28 cellular contexts compared by ENCODE assay signal in genomic region chr5:106152569-106152968, GRCh38.
"Had no signal": no experiment of that assay in that cellular context is flagged by ENCODE, and none has a peak within 500 bp of the region (broad histone marks: within the 10 kb centered on the region; RNA-seq: fewer than 3 reads in every experiment).

No MANE protein-coding gene starts in this region.

- H3K36me3 ChIP-seq: neutrophil, ovary, suprapubic skin, tibial artery, transverse colon, upper lobe of right lung, uterus had no signal

- H3K4me1 ChIP-seq: parathyroid adenoma, psoas muscle, suprapubic skin, testis, tibial artery, transverse colon, upper lobe of right lung, uterus had no signal

- H3K9me3 ChIP-seq: neutrophil, ovary, psoas muscle, suprapubic skin, testis, tibial artery, transverse colon, upper lobe of right lung, uterus had no signal

- H3K9ac ChIP-seq: parathyroid adenoma had no signal

- H3K79me2 ChIP-seq: parathyroid adenoma had no signal

- ATAC-seq: naive thymus-derived CD8-positive, alpha-beta T cell; natural killer cell treated with Interleukin-12 subunit alpha and Interleukin-12 subunit beta and Interleukin-15 and Interleukin-18, amount 100 ng/mL, for 72 hours; psoas muscle; right cardiac atrium; sciatic nerve; stimulated activated memory B cell treated with anti-CD40 and anti-IgM and Interleukin-4, amounts not matched to agents 10 μg/mL and 1 μg/mL and 100 μg/mL, for 72 hours; stimulated activated naive CD8-positive, alpha-beta T cell treated with anti-CD3 and anti-CD28 coated beads, Interleukin-15, amount 100 ng/mL, for 72 hours; stimulated activated naive CD8-positive, alpha-beta T cell treated with anti-CD3 and anti-CD28 coated beads, Interleukin-15, Interleukin-2, amounts not matched to agents 100 U/mL and 50 U/mL, for 24 hours; upper lobe of right lung had no signal

- H2AFZ ChIP-seq: parathyroid adenoma had no signal

- H3K27ac ChIP-seq: neutrophil, ovary, parathyroid adenoma, psoas muscle, skin epidermis, suprapubic skin, testis, tibial artery, transverse colon, upper lobe of right lung, uterus had no signal

- DNase-seq: naive B cell; naive thymus-derived CD8-positive, alpha-beta T cell; nephron progenitor cell; nucleus accumbens; ovary; posterior cingulate gyrus; psoas muscle; right cardiac atrium; stimulated activated CD4-positive, alpha-beta T cell treated with anti-CD3 and anti-CD28 coated beads, Interleukin-15, amount 100 ng/mL, for 24 hours; stimulated activated CD4-positive, alpha-beta T cell treated with anti-CD3 and anti-CD28 coated beads, Interleukin-2, amount 100 ng/mL, for 24 hours; stimulated activated CD4-positive, alpha-beta T cell treated with anti-CD3 and anti-CD28 coated beads, Interleukin-2, amount 100 ng/mL, for 48 hours; stimulated activated CD4-positive, alpha-beta T cell treated with anti-CD3 and anti-CD28 coated beads, Interleukin-4, amount 100 ng/mL, for 24 hours; stimulated activated naive CD4-positive, alpha-beta T cell; stimulated activated naive CD8-positive, alpha-beta T cell treated with anti-CD3 and anti-CD28 coated beads, Interleukin-15, amount 100 ng/mL, for 72 hours; stimulated activated naive CD8-positive, alpha-beta T cell treated with anti-CD3 and anti-CD28 coated beads, Interleukin-15, Interleukin-2, amounts not matched to agents 100 U/mL and 50 U/mL, for 24 hours; substantia nigra; testis; tibial artery; transverse colon; upper lobe of right lung; uterus had no signal

- H3K27me3 ChIP-seq: neutrophil, ovary, suprapubic skin, testis, tibial artery, transverse colon, upper lobe of right lung, uterus had no signal

- H3K4me3 ChIP-seq: ovary, psoas muscle, skin epidermis, suprapubic skin, testis, tibial artery, transverse colon, upper lobe of right lung, uterus had no signal
